In genomic region chr18:42976869-42977268, GRCh38 we compare ENCODE assay signal across 1 cellular context.
TF ChIP-seq lines count a peak whose summit lies in the region.

No MANE protein-coding gene starts in this region.

TF ChIP-seq in WTC11, 78 proteins besides CTCF, POLR2A, EP300 and RAD21 (continued from another document):
- TF ChIP-seq ZNF532 (CRISPR knock-in tag; IDR thresholded peaks at IDR 0.05; ENCODE audit: borderline replicate concordance) (no peak), ZNF232 (CRISPR knock-in tag; IDR thresholded peaks at IDR 0.05) (no peak)
